Comparison of ENCODE assay signal across 8 cellular contexts in the genomic region with DNA sequence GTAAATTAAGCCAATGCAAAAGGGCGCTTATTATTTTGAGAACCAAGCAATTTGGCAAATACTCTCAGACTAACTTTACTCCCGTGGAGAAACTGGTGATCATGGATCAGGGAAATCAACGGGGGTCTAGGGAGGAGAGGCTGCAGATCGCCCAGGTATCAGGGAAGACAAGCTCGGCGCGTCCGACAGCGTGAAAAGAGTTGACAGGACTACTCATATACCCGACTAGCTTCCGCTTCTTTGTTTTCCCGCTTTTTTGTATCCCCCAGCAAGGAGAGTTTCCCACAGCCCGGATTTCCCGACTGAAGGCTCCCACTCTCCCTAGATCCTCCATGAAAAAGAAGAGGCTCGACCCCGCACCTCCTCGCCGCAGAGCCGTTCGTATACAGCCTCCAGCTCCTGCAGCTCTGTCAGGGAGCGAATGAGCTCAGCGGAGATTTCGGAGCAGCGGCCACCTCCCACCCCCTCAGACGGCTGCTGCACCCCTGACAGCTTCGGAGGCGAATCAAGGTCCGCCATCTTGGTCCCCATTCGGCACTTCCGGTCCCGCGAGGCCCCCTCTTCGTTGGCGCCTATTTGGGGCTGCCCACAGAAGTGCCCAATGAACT. TPM values are rescaled to one million over a fixed set of nuclear protein-coding genes. Genes with fewer than 3 reads are reported as not detected.
DNase-seq lines count a peak whose midpoint lies in the region; ATAC-seq, FAIRE-seq and TF ChIP-seq lines count a peak whose summit lies in the region.

A gene (minus strand): TSS at position 542 of the 608 bp plus-strand sequence. CDS start 11 bp downstream, at position 531.

- H3K9me3 ChIP-seq in breast epithelium (no peaks in the 10 kb centered on the region), iPS-20b (ENCODE audit: insufficient read depth, low read depth, low read length) (no peaks in the 10 kb centered on the region), small intestine (ENCODE audit: control insufficient read depth, low read depth) (no peaks in the 10 kb centered on the region)

- H3K27me3 ChIP-seq in breast epithelium: no peaks in the 10 kb centered on the region
- H3K27me3 ChIP-seq in iPS-20b (ENCODE audit: insufficient read depth, low read length): no peaks in the 10 kb centered on the region
- no peaks in the 10 kb centered on the region for H3K27me3 ChIP-seq in small intestine (ENCODE audit: control insufficient read depth in 2 of 2, insufficient read depth in 2 of 2, low read length in 2 of 2)

- intact Hi-C loops in breast epithelium (cut with DNase I; ENCODE audit: low total_unique reads): no loop called here

- DNase-seq in NCI-H2171 (lab: John Stamatoyannopoulos, UW) (peak; percentile 88), breast epithelium (ENCODE audit: low spot score in 2 of 2) (peak; percentile 80 to 86), small intestine (peak; percentile 84), retina (no peak)

- H3K9ac ChIP-seq in iPS-20b (ENCODE audit: low read depth, low read length): peak within 1 kb of the TSS; percentile 100

- H3K27ac ChIP-seq in breast epithelium: peak within 1 kb of the TSS; percentile 93 to 95
- H3K27ac ChIP-seq in iPS-20b (ENCODE audit: low read length): peak within 1 kb of the TSS; percentile 96
- peak within 1 kb of the TSS; percentile 82 to 93 for H3K27ac ChIP-seq in small intestine (ENCODE audit: low read depth in 1 of 2, low read length in 1 of 2)

- H3K4me1 ChIP-seq in breast epithelium: peaks cover 9 to 10% of the 10 kb centered on the region in 2 donors
- H3K4me1 ChIP-seq in iPS-20b (ENCODE audit: insufficient read depth, low read length): peaks cover 9% of the 10 kb centered on the region; the same call in 1 of the 2 replicates
- H3K4me1 ChIP-seq in small intestine (ENCODE audit: control insufficient read depth in 2 of 2, insufficient read depth in 1 of 2, low read depth in 1 of 2, low read length in 1 of 2): peaks cover 2 to 8% of the 10 kb centered on the region in 2 donors

- 0 to 1% (median 0%) methylated on average over 34 of the region's 34 CpGs for WGBS in small intestine, 3 donors

- ATAC-seq in HG02852 (IDR thresholded peaks at IDR 0.05; ENCODE audit: unreplicated experiment): peak; percentile 52

- H3K36me3 ChIP-seq in breast epithelium: no peaks in the 10 kb centered on the region
- H3K36me3 ChIP-seq in iPS-20b (ENCODE audit: insufficient read depth, low read depth, low read length): peaks cover 30% of the 10 kb centered on the region
- peaks cover 0 to 4% of the 10 kb centered on the region in 2 donors for H3K36me3 ChIP-seq in small intestine (ENCODE audit: control insufficient read depth in 2 of 2, insufficient read depth in 2 of 2, low read length in 2 of 2)

- TF ChIP-seq CTCF in GM12875 (IDR thresholded peaks at IDR 0.05; ENCODE audit: borderline replicate concordance, insufficient read depth, low read depth, low read length): no peak
- no peak for TF ChIP-seq CTCF in WI38 (IDR thresholded peaks at IDR 0.05; ENCODE audit: low read depth, low read length)
- TF ChIP-seq CTCF in breast epithelium (IDR thresholded peaks at IDR 0.05): no peak

- FAIRE-seq in small intestine (lab: Jason Lieb, UNC): no peak

- TF ChIP-seq POLR2A in breast epithelium (IDR thresholded peaks at IDR 0.05): no peak

- H3K4me3 ChIP-seq in GM12875 (ENCODE audit: low read depth, low read length) (peak within 1 kb of the TSS; percentile 71), WI38 (ENCODE audit: low read depth, low read length) (peak within 1 kb of the TSS; percentile 81), breast epithelium (peak within 1 kb of the TSS; percentile 72 to 89 (median 81)), iPS-20b (ENCODE audit: low read length) (peak within 1 kb of the TSS; percentile 93), small intestine (ENCODE audit: low read depth in 1 of 2, low read length in 2 of 2) (peak within 1 kb of the TSS; percentile 96 to 98)

RNA-seq across cellular contexts. Expression of the gene that starts here (rescaled TPM):
- total RNA-seq in breast epithelium: 10 to 100 TPM; 36.4 to 46.1 (median 41.3) TPM
- polyA plus RNA-seq in small intestine: 10 to 100 TPM; 48.1 to 93.5 (median 50.8) TPM
